In the genomic region with DNA sequence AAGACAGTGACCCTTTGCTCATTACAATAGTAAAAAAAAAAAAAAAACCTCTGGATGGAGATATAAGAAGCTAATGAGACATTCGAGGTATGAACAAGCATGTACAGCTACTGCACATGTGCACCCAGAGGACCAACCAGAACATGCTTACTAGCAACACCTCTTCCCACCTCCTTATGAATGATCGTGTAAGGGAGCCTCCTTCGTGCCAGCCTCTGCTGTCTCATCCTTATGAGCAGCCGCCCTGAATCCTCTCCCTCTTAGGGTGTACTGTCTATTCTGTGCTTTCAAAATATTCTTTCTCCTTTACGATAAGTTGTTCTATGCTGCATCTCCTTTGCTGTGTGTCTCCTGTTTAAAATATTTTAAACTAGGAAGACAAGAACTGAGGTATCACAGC, we compare ENCODE assay signal across 39 cellular contexts.
"Had no signal": no experiment of that assay in that cellular context is flagged by ENCODE, and none has a peak within 500 bp of the region (broad histone marks: within the 10 kb centered on the region; RNA-seq: fewer than 3 reads in every experiment).

No MANE protein-coding gene starts in this region.

- H3K4me1 Mint-ChIP-seq: activated B cell treated with CpG ODN at 0.5 μM for 24 hours; activated naive CD8-positive, alpha-beta T cell treated with anti-CD3 and anti-CD28 coated beads for 36 hours; activated T-helper 17 cell treated with anti-CD3 and anti-CD28 coated beads, Interleukin-2, amount 50 U/mL, for 72 hours; brain; central memory CD8-positive, alpha-beta T cell had no signal

- ATAC-seq: activated CD8-positive, alpha-beta T cell treated with anti-CD3 and anti-CD28 coated beads for 36 hours; activated naive CD4-positive, alpha-beta T cell treated with anti-CD3 and anti-CD28 coated beads, Interleukin-2, amount 50 U/mL, for 72 hours; activated T-cell treated with anti-CD3 and anti-CD28 coated beads, Interleukin-2, amount 50 U/mL, for 4 hours; activated T-cell treated with anti-CD3 and anti-CD28 coated beads, Interleukin-2, amount 50 U/mL, for 72 hours; activated T-helper 17 cell treated with anti-CD3 and anti-CD28 coated beads, Interleukin-2, amount 50 U/mL, for 72 hours had no signal

- H3K27me3 ChIP-seq: adrenal gland, ascending aorta, cardiac muscle cell had no signal

- H3K4me3 ChIP-seq: adrenal gland, ascending aorta, cardiac muscle cell had no signal

- H3K27ac Mint-ChIP-seq: activated B cell treated with CpG ODN at 0.5 μM for 24 hours; activated CD4-positive, alpha-beta memory T cell treated with anti-CD3 and anti-CD28 coated beads for 36 hours; activated CD4-positive, alpha-beta T cell treated with anti-CD3 and anti-CD28 coated beads, Interleukin-2, amount 10 ng/mL, durations not matched to agents 24 days and 14 days; activated CD8-positive, alpha-beta T cell treated with anti-CD3 and anti-CD28 coated beads for 36 hours; activated naive CD4-positive, alpha-beta T cell treated with anti-CD3 and anti-CD28 coated beads for 36 hours; activated naive CD4-positive, alpha-beta T cell treated with anti-CD3 and anti-CD28 coated beads, Interleukin-2, amount 50 U/mL, for 72 hours; activated naive CD8-positive, alpha-beta T cell treated with anti-CD3 and anti-CD28 coated beads for 36 hours; activated T-cell treated with anti-CD3 and anti-CD28 coated beads, Interleukin-2, amount 50 U/mL, for 72 hours; activated T-helper 1 cell treated with anti-CD3 and anti-CD28 coated beads, Interleukin-12 subunit alpha, Interleukin-12 subunit beta, Interleukin-2, Interleukin-4 antibody, amounts not matched to agents 30 ng/mL and 10 ng/mL and 1 ng/mL, durations not matched to agents 14 hours and 24 hours and 36 hours; activated T-helper 17 cell treated with anti-CD3 and anti-CD28 coated beads, Interleukin-2, amount 50 U/mL, for 72 hours; brain; T-helper 1 cell treated with Interleukin-12 subunit alpha and Interleukin-12 subunit beta and Interleukin-4 antibody, amounts not matched to agents 30 μg/mL and 1 μg/mL, for 36 hours; T-helper 2 cell treated with Interferon-gamma antibody and Interleukin-4, amounts not matched to agents 5 μg/mL and 100 μg/mL, for 36 hours had no signal

- H3K4me1 ChIP-seq: adrenal gland, ascending aorta had no signal

- H3K36me3 Mint-ChIP-seq: activated CD4-positive, alpha-beta memory T cell treated with anti-CD3 and anti-CD28 coated beads for 36 hours; activated naive CD4-positive, alpha-beta T cell treated with anti-CD3 and anti-CD28 coated beads, Interleukin-2, amount 50 U/mL, for 72 hours; activated naive CD8-positive, alpha-beta T cell treated with anti-CD3 and anti-CD28 coated beads for 36 hours; brain had no signal

- FAIRE-seq: bronchial epithelial cell, TTC549 had no signal

- H3K4me3 Mint-ChIP-seq: activated B cell treated with CpG ODN at 0.5 μM for 24 hours; activated CD4-positive, alpha-beta memory T cell treated with anti-CD3 and anti-CD28 coated beads for 36 hours; activated CD4-positive, alpha-beta T cell treated with anti-CD3 and anti-CD28 coated beads, Interleukin-2, amount 10 ng/mL, durations not matched to agents 24 days and 14 days; activated CD8-positive, alpha-beta T cell treated with anti-CD3 and anti-CD28 coated beads for 36 hours; activated naive CD4-positive, alpha-beta T cell treated with anti-CD3 and anti-CD28 coated beads for 36 hours; activated naive CD8-positive, alpha-beta T cell treated with anti-CD3 and anti-CD28 coated beads for 36 hours; activated T-cell treated with anti-CD3 and anti-CD28 coated beads, Interleukin-2, amount 50 U/mL, for 4 hours; activated T-cell treated with anti-CD3 and anti-CD28 coated beads, Interleukin-2, amount 50 U/mL, for 72 hours; activated T-helper 1 cell treated with anti-CD3 and anti-CD28 coated beads, Interleukin-12 subunit alpha, Interleukin-12 subunit beta, Interleukin-2, Interleukin-4 antibody, amounts not matched to agents 30 ng/mL and 10 ng/mL and 1 ng/mL, durations not matched to agents 14 hours and 24 hours and 36 hours; activated T-helper 17 cell treated with anti-CD3 and anti-CD28 coated beads, Interleukin-2, amount 50 U/mL, for 72 hours; brain; central memory CD8-positive, alpha-beta T cell; T-helper 1 cell treated with Interleukin-12 subunit alpha and Interleukin-12 subunit beta and Interleukin-4 antibody, amounts not matched to agents 30 μg/mL and 1 μg/mL, for 36 hours; T-helper 2 cell treated with Interferon-gamma antibody and Interleukin-4, amounts not matched to agents 5 μg/mL and 100 μg/mL, for 36 hours had no signal

- H3K27ac ChIP-seq: adrenal gland, ascending aorta, cardiac muscle cell, VCaP had no signal

- H3K9me3 ChIP-seq: adrenal gland, ascending aorta had no signal

- H3K36me3 ChIP-seq: adrenal gland, ascending aorta, cardiac muscle cell had no signal

- H3K9me3 Mint-ChIP-seq: activated B cell treated with CpG ODN at 0.5 μM for 24 hours; activated CD4-positive, alpha-beta memory T cell treated with anti-CD3 and anti-CD28 coated beads for 36 hours; activated CD4-positive, alpha-beta T cell treated with anti-CD3 and anti-CD28 coated beads, Interleukin-2, amount 10 ng/mL, durations not matched to agents 24 days and 14 days; activated CD8-positive, alpha-beta T cell treated with anti-CD3 and anti-CD28 coated beads for 36 hours; activated naive CD4-positive, alpha-beta T cell treated with anti-CD3 and anti-CD28 coated beads for 36 hours; activated naive CD4-positive, alpha-beta T cell treated with anti-CD3 and anti-CD28 coated beads, Interleukin-2, amount 50 U/mL, for 72 hours; activated naive CD8-positive, alpha-beta T cell treated with anti-CD3 and anti-CD28 coated beads for 36 hours; activated T-cell treated with anti-CD3 and anti-CD28 coated beads, Interleukin-2, amount 50 U/mL, for 4 hours; activated T-cell treated with anti-CD3 and anti-CD28 coated beads, Interleukin-2, amount 50 U/mL, for 72 hours; activated T-helper 1 cell treated with anti-CD3 and anti-CD28 coated beads, Interleukin-12 subunit alpha, Interleukin-12 subunit beta, Interleukin-2, Interleukin-4 antibody, amounts not matched to agents 30 ng/mL and 10 ng/mL and 1 ng/mL, durations not matched to agents 14 hours and 24 hours and 36 hours; activated T-helper 17 cell treated with anti-CD3 and anti-CD28 coated beads, Interleukin-2, amount 50 U/mL, for 72 hours; brain; central memory CD8-positive, alpha-beta T cell; T-helper 1 cell treated with Interleukin-12 subunit alpha and Interleukin-12 subunit beta and Interleukin-4 antibody, amounts not matched to agents 30 μg/mL and 1 μg/mL, for 36 hours; T-helper 2 cell treated with Interferon-gamma antibody and Interleukin-4, amounts not matched to agents 5 μg/mL and 100 μg/mL, for 36 hours had no signal

- DNase-seq: activated B cell treated with CpG ODN at 0.5 μM for 24 hours; activated CD4-positive, alpha-beta memory T cell treated with anti-CD3 and anti-CD28 coated beads for 36 hours; activated CD4-positive, alpha-beta T cell treated with anti-CD3 and anti-CD28 coated beads for 4 hours; activated CD4-positive, alpha-beta T cell treated with anti-CD3 and anti-CD28 coated beads, Interleukin-2, amount 10 ng/mL, durations not matched to agents 24 days and 14 days; activated CD4-positive, alpha-beta T cell treated with anti-CD3 and anti-CD28 coated beads, Interleukin-2, amount 50 U/mL, for 1 hour; activated CD4-positive, alpha-beta T cell treated with anti-CD3 and anti-CD28 coated beads, Interleukin-2, amount 50 U/mL, for 4 hours; activated CD4-positive, CD25-positive, alpha-beta regulatory T cell treated with anti-CD3 and anti-CD28 coated beads, Interleukin-2, amount 50 U/mL, for 72 hours; activated CD8-positive, alpha-beta memory T cell treated with anti-CD3 and anti-CD28 coated beads, Interleukin-2, amount 50 U/mL, for 4 hours; activated CD8-positive, alpha-beta T cell treated with anti-CD3 and anti-CD28 coated beads for 36 hours; activated effector memory CD4-positive, alpha-beta T cell treated with anti-CD3 and anti-CD28 coated beads, Interleukin-2, amount 50 U/mL, for 16 hours; activated gamma-delta T cell treated with Interleukin-2 at 50 U/mL for 16 hours; activated naive CD4-positive, alpha-beta T cell; activated naive CD4-positive, alpha-beta T cell treated with anti-CD3 and anti-CD28 coated beads for 36 hours; activated naive CD4-positive, alpha-beta T cell treated with anti-CD3 and anti-CD28 coated beads, Interleukin-2, amount 50 U/mL, for 16 hours; activated naive CD8-positive, alpha-beta T cell treated with anti-CD3 and anti-CD28 coated beads for 36 hours; activated T-cell treated with anti-CD3 and anti-CD28 coated beads for 4 hours; activated T-cell treated with anti-CD3 and anti-CD28 coated beads, Interleukin-2, amount 50 U/mL, for 1 hour; activated T-cell treated with anti-CD3 and anti-CD28 coated beads, Interleukin-2, amount 50 U/mL, for 4 hours; activated T-cell treated with anti-CD3 and anti-CD28 coated beads, Interleukin-2, amount 50 U/mL, for 72 hours; adrenal gland; amygdala; anterior cingulate cortex; caudate nucleus; cerebellar nuclear complex; T-helper 1 cell; T-helper 2 cell; T-helper 9 cell had no signal
